1 cellular context compared by ENCODE assay signal in genomic region chr5:74567351-74567870, GRCh38.
TF ChIP-seq lines count a peak whose summit lies in the region.

No MANE protein-coding gene starts in this region.

TF ChIP-seq in GM23338, 12 proteins besides CTCF, POLR2A, EP300 and RAD21 (continued from another document):
- TF ChIP-seq ZNF462 (CRISPR knock-in tag; IDR thresholded peaks at IDR 0.05): no peak
- no peak for TF ChIP-seq EZH2 (IDR thresholded peaks at IDR 0.05; ENCODE audit: low read depth, unreplicated experiment)
- no peak for TF ChIP-seq REST (IDR thresholded peaks at IDR 0.05; ENCODE audit: unreplicated experiment)
- no peak for TF ChIP-seq CREB1 (CRISPR knock-in tag; IDR thresholded peaks at IDR 0.05; ENCODE audit: low read depth)
- no peak for TF ChIP-seq POLR2AphosphoS5 (IDR thresholded peaks at IDR 0.05; ENCODE audit: low read depth)
- no peak for TF ChIP-seq ETS1 (IDR thresholded peaks at IDR 0.05)
- TF ChIP-seq STAT1 (IDR thresholded peaks at IDR 0.05; ENCODE audit: unreplicated experiment): no peak
- no peak for TF ChIP-seq EZH2phosphoT487 (IDR thresholded peaks at IDR 0.05; ENCODE audit: unreplicated experiment)
- no peak for TF ChIP-seq ZNF331 (CRISPR knock-in tag; IDR thresholded peaks at IDR 0.05; ENCODE audit: low read depth)
